ENCODE assay signal across 16 cellular contexts in genomic region chr20:31565699-31566331, GRCh38. TPM values are rescaled to one million over a fixed set of nuclear protein-coding genes. Genes with fewer than 3 reads are reported as not detected.
DNase-seq lines count a peak whose midpoint lies in the region; ATAC-seq, FAIRE-seq and TF ChIP-seq lines count a peak whose summit lies in the region.
"Had no signal": no experiment of that assay in that cellular context is flagged by ENCODE, and none has a peak within 500 bp of the region (broad histone marks: within the 10 kb centered on the region; RNA-seq: fewer than 3 reads in every experiment).

No MANE protein-coding gene starts in this region.

- H3K79me2 ChIP-seq in GM23248 (ENCODE audit: insufficient read depth) = peaks cover 16% of the 10 kb centered on the region; the same call in 1 of the 2 replicates
- H3K79me2 ChIP-seq in smooth muscle cell (ENCODE audit: low read depth) = no peaks in the 10 kb centered on the region

- H3K36me3 ChIP-seq in GM23248 (ENCODE audit: low read depth) (peaks cover 25% of the 10 kb centered on the region), bronchial epithelial cell (ENCODE audit: control insufficient read depth, insufficient read depth, low read length) (peaks cover 21% of the 10 kb centered on the region), smooth muscle cell (ENCODE audit: low read depth) (peaks cover 4% of the 10 kb centered on the region)

- H2AFZ ChIP-seq in GM23248 = no peak overlapping the region
- H2AFZ ChIP-seq in smooth muscle cell (ENCODE audit: low read depth) = no peak overlapping the region

- H4K20me1 ChIP-seq in GM23248 (ENCODE audit: insufficient read depth) (no peaks in the 10 kb centered on the region), smooth muscle cell (ENCODE audit: low read depth) (no peaks in the 10 kb centered on the region)

- peaks cover 66% of the 10 kb centered on the region for H3F3A ChIP-seq in GM23248 (ENCODE audit: insufficient read depth)
- peaks cover 65% of the 10 kb centered on the region for H3F3A ChIP-seq in smooth muscle cell (ENCODE audit: low read depth)

- TF ChIP-seq CTCF in bronchial epithelial cell (IDR thresholded peaks at IDR 0.05; ENCODE audit: insufficient read depth, low read length, severe bottlenecking) = no peak
- no peak for TF ChIP-seq CTCF in smooth muscle cell (IDR thresholded peaks at IDR 0.05; ENCODE audit: borderline replicate concordance, insufficient read depth, poor library complexity, severe bottlenecking)

- H3K9me2 ChIP-seq in GM23248 (ENCODE audit: insufficient read depth) = no peaks in the 10 kb centered on the region

- H3K27ac ChIP-seq in GM23248 (0 out of 2 replicates have a peak overlapping the region, but pooled peaks have one; percentile 7), smooth muscle cell (ENCODE audit: low read depth) (peak overlapping the region; percentile 83)

- peak; percentile 68 for FAIRE-seq in bronchial epithelial cell (lab: Jason Lieb, UNC)
- FAIRE-seq: GM12892, GM19239, H1, kidney had no signal

- peaks cover 40% of the 10 kb centered on the region for H3K4me1 ChIP-seq in GM23248 (ENCODE audit: insufficient read depth)
- H3K4me1 ChIP-seq in smooth muscle cell (ENCODE audit: low read depth) = no peaks in the 10 kb centered on the region

- no peak for ATAC-seq in HG02938 (IDR thresholded peaks at IDR 0.05; ENCODE audit: unreplicated experiment)
- ATAC-seq: naive thymus-derived CD4-positive, alpha-beta T cell; right cardiac atrium had no signal

- no peak overlapping the region for H3K9ac ChIP-seq in GM23248
- no peak overlapping the region for H3K9ac ChIP-seq in smooth muscle cell (ENCODE audit: low read depth)

- DNase-seq in GM23248 (no peak), NCI-H2081 treated with DMSO at 0.1 percent for 48 hours (lab: John Stamatoyannopoulos, UW) (peak; percentile 32), bronchial epithelial cell (ENCODE audit: low read depth) (peak; percentile 98), smooth muscle cell (lab: John Stamatoyannopoulos, UW; ENCODE audit: unreplicated experiment) (no peak), occipital lobe (lab: John Stamatoyannopoulos, UW) (no peak)
- no peak for DNase-seq in activated CD4-positive, alpha-beta T cell treated with anti-CD3 and anti-CD28 coated beads, Interleukin-2, amount 50 U/mL, for 4 hours
- DNase-seq: DMS 273 treated with DMSO at 0.1 percent for 48 hours; kidney; naive thymus-derived CD4-positive, alpha-beta T cell; NCI-H1048; T-helper 1 cell had no signal

- H3K4me2 ChIP-seq in GM23248 (ENCODE audit: unreplicated experiment) = no peak overlapping the region
- H3K4me2 ChIP-seq in smooth muscle cell = no peak overlapping the region

- WGBS in GM23248 (ENCODE audit: low coverage in 1 of 2, low lambda C conversion rate in 2 of 2, missing lambda C conversion rate in 2 of 2), 2 experiments = 81 to 84% methylated on average over 6 of the region's 6 CpGs
- 97% methylated on average over 6 of the region's 6 CpGs for WGBS in smooth muscle cell (ENCODE audit: low lambda C conversion rate)

- no peaks in the 10 kb centered on the region for H3K27me3 ChIP-seq in GM23248 (replicated peaks; ENCODE audit: insufficient read depth)
- no peaks in the 10 kb centered on the region for H3K27me3 ChIP-seq in bronchial epithelial cell (ENCODE audit: control insufficient read depth, insufficient read depth, low read length)
- no peaks in the 10 kb centered on the region for H3K27me3 ChIP-seq in smooth muscle cell (ENCODE audit: low read depth)

- in situ Hi-C loops in GM23248 (cut with MboI) = loop anchor here (5.0 kb wide), 1 partner anchor 46 kb away; no protein-coding TSS in a partner anchor

- H3K4me3 ChIP-seq in GM23248 = no peak overlapping the region
- peak overlapping the region; percentile 28 for H3K4me3 ChIP-seq in bronchial epithelial cell (ENCODE audit: low read depth, low read length)
- H3K4me3 ChIP-seq in smooth muscle cell = no peak overlapping the region

- H3K9me3 ChIP-seq in GM23248 (ENCODE audit: low read depth) (no peaks in the 10 kb centered on the region), smooth muscle cell (replicated peaks; ENCODE audit: low read depth) (no peaks in the 10 kb centered on the region)

RNA-seq across cellular contexts. Expression of gene ID1, which starts 39.3 kb away (rescaled TPM):
- total RNA-seq in GM23248 (2014; rRNA removed; shearing (Covaris generic)) = 583 and 780 TPM in 2 replicates
- polyA plus RNA-seq in GM23248 (2016; fragmentation: Nextera tagmentation; extraction: Ambion mirVana) = 248 TPM in 2 replicates
- 426 and 930 TPM in 2 replicates for total RNA-seq in bronchial epithelial cell
- total RNA-seq in smooth muscle cell = 396 and 414 TPM in 2 replicates
- 87.6 and 182 TPM in 2 replicates for polyA plus RNA-seq in smooth muscle cell
- total RNA-seq in occipital lobe = 66.9 TPM
- polyA plus RNA-seq: naive thymus-derived CD4-positive, alpha-beta T cell had no signal

RNA-seq across cellular contexts. Expression of gene HM13, which starts 51.6 kb away (rescaled TPM):
- 110 and 117 TPM in 2 replicates for total RNA-seq in GM23248 (2014; rRNA removed; shearing (Covaris generic))
- polyA plus RNA-seq in GM23248 (2016; fragmentation: Nextera tagmentation; extraction: Ambion mirVana) (424 and 434 TPM in 2 replicates), smooth muscle cell (336 and 397 TPM in 2 replicates)
- total RNA-seq in bronchial epithelial cell (46.9 and 52.9 TPM in 2 replicates), smooth muscle cell (165 and 210 TPM in 2 replicates), occipital lobe (27.8 TPM)

Comparison
In these comparisons a context has a peak if more than half of its experiments do, and no peak if none do; other contexts are left out.
1. DNase-seq: peak in NCI-H2081 treated with DMSO at 0.1 percent for 48 hours (single experiment) and bronchial epithelial cell (single experiment); none in GM23248 (single experiment), smooth muscle cell (single experiment), activated CD4-positive, alpha-beta T cell treated with anti-CD3 and anti-CD28 coated beads, Interleukin-2, amount 50 U/mL, for 4 hours (0 of 2) and occipital lobe (single experiment).